In the genomic region with DNA sequence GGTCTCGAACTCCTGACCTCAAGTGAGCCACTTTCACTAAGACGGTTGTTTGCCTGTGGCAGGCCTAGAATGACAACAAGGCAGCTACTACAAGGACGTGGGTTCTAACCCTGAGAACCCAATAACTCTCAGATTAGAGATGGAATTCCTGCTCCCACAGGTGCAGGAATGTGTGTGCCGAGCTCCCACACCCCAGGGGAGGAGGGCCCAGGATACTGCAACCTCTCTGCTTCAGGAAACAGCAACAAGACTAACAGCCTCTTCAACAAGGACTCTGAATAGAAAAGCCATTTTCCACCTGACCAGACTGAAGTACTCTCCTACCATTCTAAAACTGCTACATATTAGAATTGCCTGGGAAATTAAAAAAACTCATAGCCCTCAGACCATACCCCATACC, we compare ENCODE assay signal across 20 cellular contexts. TPM values are rescaled to one million over a fixed set of nuclear protein-coding genes. Genes with fewer than 3 reads are reported as not detected.
DNase-seq lines count a peak whose midpoint lies in the region; ATAC-seq and TF ChIP-seq lines count a peak whose summit lies in the region.
"Had no signal": no experiment of that assay in that cellular context is flagged by ENCODE, and none has a peak within 500 bp of the region (broad histone marks: within the 10 kb centered on the region; RNA-seq: fewer than 3 reads in every experiment).

No MANE protein-coding gene starts in this region.

- H3K4me3 Mint-ChIP-seq in CD4-positive, alpha-beta T cell = peak overlapping the region; percentile 20
- H3K4me3 Mint-ChIP-seq in endodermal cell = no peak overlapping the region
- no peak overlapping the region for H3K4me3 Mint-ChIP-seq in stimulated activated memory B cell treated with anti-CD40 and anti-IgM and Interleukin-4, amounts not matched to agents 10 μg/mL and 1 μg/mL and 100 μg/mL, for 72 hours

- POLR2A ChIA-PET in CD4-positive, alpha-beta T cell (lab: Charles Lee) = no interaction called here

- no peak for DNase-seq in CD4-positive, alpha-beta T cell
- DNase-seq in NCI-H226 = peak; percentile 5
- no peak for DNase-seq in endodermal cell
- no peak for DNase-seq in NCI-H128 (lab: John Stamatoyannopoulos, UW; ENCODE audit: unreplicated experiment)
- no peak for DNase-seq in SW 1271 (lab: John Stamatoyannopoulos, UW)
- no peak for DNase-seq in lower leg skin (ENCODE audit: low spot score in 2 of 2)
- DNase-seq: COR-L47, DMS 273 treated with DMSO at 0.1 percent for 48 hours, DND-41, KG1, MV-4-11, NCI-H1417, NCI-H187, NCI-H345, NCI-H526 treated with DMSO at 0.1 percent for 48 hours had no signal

- H3K27ac ChIP-seq in CD4-positive, alpha-beta T cell (ENCODE audit: low read depth, low read length) = no peak overlapping the region
- H3K27ac ChIP-seq in endodermal cell (ENCODE audit: low read depth, low read length) = no peak overlapping the region
- H3K27ac ChIP-seq: BLaER1 treated with 17β-estradiol and CSF1 and Interleukin-3, amounts not matched to agents 10 nM and 100 nM; SK-N-MC had no signal

- CTCF ChIA-PET in CD4-positive, alpha-beta T cell (lab: Charles Lee) = interaction anchor here (0.6 kb wide), 1 partner anchor 26 kb away, joined by 4 read pairs; no protein-coding TSS in a partner anchor

- peaks cover 48% of the 10 kb centered on the region for H3K36me3 Mint-ChIP-seq in CD4-positive, alpha-beta T cell (ENCODE audit: low read depth)
- H3K36me3 Mint-ChIP-seq in endodermal cell (ENCODE audit: low read depth) = peaks cover 36% of the 10 kb centered on the region
- peaks cover 35% of the 10 kb centered on the region for H3K36me3 Mint-ChIP-seq in stimulated activated memory B cell treated with anti-CD40 and anti-IgM and Interleukin-4, amounts not matched to agents 10 μg/mL and 1 μg/mL and 100 μg/mL, for 72 hours

- TF ChIP-seq POLR2A in lower leg skin (IDR thresholded peaks at IDR 0.05) = no peak

- H3K9ac ChIP-seq in endodermal cell (ENCODE audit: extremely low read depth, low read length, poor library complexity, severe bottlenecking) = no peak overlapping the region
- H3K9ac ChIP-seq: BLaER1 treated with 17β-estradiol and CSF1 and Interleukin-3, amounts not matched to agents 10 nM and 100 nM had no signal

- no peaks in the 10 kb centered on the region for H3K9me3 Mint-ChIP-seq in CD4-positive, alpha-beta T cell
- H3K9me3 Mint-ChIP-seq in endodermal cell = no peaks in the 10 kb centered on the region
- no peaks in the 10 kb centered on the region for H3K9me3 Mint-ChIP-seq in stimulated activated memory B cell treated with anti-CD40 and anti-IgM and Interleukin-4, amounts not matched to agents 10 μg/mL and 1 μg/mL and 100 μg/mL, for 72 hours

- H3K27ac Mint-ChIP-seq in CD4-positive, alpha-beta T cell = no peak overlapping the region
- peak overlapping the region; percentile 52 for H3K27ac Mint-ChIP-seq in endodermal cell
- peak overlapping the region; percentile 92 for H3K27ac Mint-ChIP-seq in stimulated activated memory B cell treated with anti-CD40 and anti-IgM and Interleukin-4, amounts not matched to agents 10 μg/mL and 1 μg/mL and 100 μg/mL, for 72 hours

- ATAC-seq in CD4-positive, alpha-beta T cell (ENCODE audit: poor library complexity) = no peak
- ATAC-seq in stimulated activated memory B cell treated with anti-CD40 and anti-IgM and Interleukin-4, amounts not matched to agents 10 μg/mL and 1 μg/mL and 100 μg/mL, for 72 hours = no peak
- ATAC-seq: HepG2, Right ventricle myocardium inferior had no signal

- no peaks in the 10 kb centered on the region for H3K4me1 ChIP-seq in endodermal cell (ENCODE audit: control insufficient read depth, insufficient read depth, low read length)

- no peak for TF ChIP-seq CTCF in CD4-positive, alpha-beta T cell (IDR thresholded peaks at IDR 0.05)
- TF ChIP-seq CTCF in endodermal cell (conservative IDR thresholded peaks at IDR 0.05) (no peak), lower leg skin (IDR thresholded peaks at IDR 0.05) (no peak)

- H3K4me3 ChIP-seq in endodermal cell (ENCODE audit: low read length) = no peak overlapping the region
- H3K4me3 ChIP-seq in lower leg skin (ENCODE audit: low read depth, poor library complexity, severe bottlenecking) = no peak overlapping the region
- H3K4me3 ChIP-seq: BLaER1 treated with 17β-estradiol and CSF1 and Interleukin-3, amounts not matched to agents 10 nM and 100 nM; SK-N-MC had no signal

- no peaks in the 10 kb centered on the region for H3K9me3 ChIP-seq in CD4-positive, alpha-beta T cell (ENCODE audit: control insufficient read depth, low read length)
- no peaks in the 10 kb centered on the region for H3K9me3 ChIP-seq in endodermal cell (ENCODE audit: control insufficient read depth, low read length)
- H3K9me3 ChIP-seq: BLaER1 treated with 17β-estradiol and CSF1 and Interleukin-3, amounts not matched to agents 10 nM and 100 nM had no signal

- no peaks in the 10 kb centered on the region for H3K27me3 ChIP-seq in CD4-positive, alpha-beta T cell (ENCODE audit: control insufficient read depth, insufficient read depth, low read length)
- no peaks in the 10 kb centered on the region for H3K27me3 ChIP-seq in endodermal cell (ENCODE audit: control insufficient read depth, insufficient read depth, low read length, poor library complexity, severe bottlenecking)
- H3K27me3 ChIP-seq: BLaER1 treated with 17β-estradiol and CSF1 and Interleukin-3, amounts not matched to agents 10 nM and 100 nM had no signal

- H3K4me1 Mint-ChIP-seq in CD4-positive, alpha-beta T cell (ENCODE audit: low read depth) = peaks cover 29% of the 10 kb centered on the region
- peaks cover 12% of the 10 kb centered on the region for H3K4me1 Mint-ChIP-seq in endodermal cell
- peaks cover 63% of the 10 kb centered on the region for H3K4me1 Mint-ChIP-seq in stimulated activated memory B cell treated with anti-CD40 and anti-IgM and Interleukin-4, amounts not matched to agents 10 μg/mL and 1 μg/mL and 100 μg/mL, for 72 hours

- intact Hi-C loops in CD4-positive, alpha-beta T cell (cut with DNase I, micrococcal nuclease) = no loop called here
- intact Hi-C loops in lower leg skin (cut with DNase I; ENCODE audit: low total_unique reads) = loop anchor here (5.0 kb wide), 1 partner anchor 841 kb away; no protein-coding TSS in a partner anchor

- WGBS in endodermal cell (ENCODE audit: insufficient coverage in 1 of 2, insufficient read length in 1 of 2), 2 experiments = 84 to 93% methylated on average over 4 of the region's 4 CpGs
- WGBS in lower leg skin, 2 donors = 88 to 95% methylated on average over 4 of the region's 4 CpGs

- peaks cover 44% of the 10 kb centered on the region for H3K36me3 ChIP-seq in endodermal cell (ENCODE audit: control insufficient read depth, insufficient read depth, low read length)

- H3K27me3 Mint-ChIP-seq in CD4-positive, alpha-beta T cell = no peaks in the 10 kb centered on the region
- H3K27me3 Mint-ChIP-seq in endodermal cell (ENCODE audit: insufficient read depth) = no peaks in the 10 kb centered on the region
- no peaks in the 10 kb centered on the region for H3K27me3 Mint-ChIP-seq in stimulated activated memory B cell treated with anti-CD40 and anti-IgM and Interleukin-4, amounts not matched to agents 10 μg/mL and 1 μg/mL and 100 μg/mL, for 72 hours

RNA-seq across cellular contexts. Expression of a gene that starts 4.9 kb away (rescaled TPM):
- 10 to 100 TPM; 25.6 to 26.0 TPM for total RNA-seq in CD4-positive, alpha-beta T cell
- total RNA-seq in endodermal cell (10 to 100 TPM; 37.5 to 45.6 TPM), lower leg skin (10 to 100 TPM; 21.0 to 32.2 (median 27.0) TPM)
- 31.2 TPM for polyA plus RNA-seq in endodermal cell (2013, experiment 1 of 2)
- 32.0 TPM for polyA plus RNA-seq in endodermal cell (2013, experiment 2 of 2)

RNA-seq across cellular contexts. Expression of a gene that starts 7.1 kb away (rescaled TPM):
- total RNA-seq in CD4-positive, alpha-beta T cell = 10 to 100 TPM; 17.8 to 20.7 TPM
- 10 to 100 TPM; 19.4 to 32.4 TPM for total RNA-seq in endodermal cell
- polyA plus RNA-seq in endodermal cell (2013, experiment 1 of 2) = 39.4 TPM
- 38.5 TPM for polyA plus RNA-seq in endodermal cell (2013, experiment 2 of 2)
- total RNA-seq in lower leg skin = 10 to 100 TPM; 58.7 to 73.1 (median 63.0) TPM

RNA-seq across cellular contexts. Expression of a gene that starts 57.4 kb away (rescaled TPM):
- total RNA-seq in CD4-positive, alpha-beta T cell = 1 to 10 TPM in 1 of 2 experiments, under 1 TPM in 1; 0.82 to 2.4 TPM
- 10 to 100 TPM in 1 of 2 donors, 1 to 10 TPM in 1; 9.6 to 10.5 TPM for total RNA-seq in endodermal cell
- 11.8 TPM for polyA plus RNA-seq in endodermal cell (2013, experiment 1 of 2)
- polyA plus RNA-seq in endodermal cell (2013, experiment 2 of 2) = 11.6 TPM
- 1 to 10 TPM; 4.0 to 8.5 (median 4.8) TPM for total RNA-seq in lower leg skin
